In the genomic region with DNA sequence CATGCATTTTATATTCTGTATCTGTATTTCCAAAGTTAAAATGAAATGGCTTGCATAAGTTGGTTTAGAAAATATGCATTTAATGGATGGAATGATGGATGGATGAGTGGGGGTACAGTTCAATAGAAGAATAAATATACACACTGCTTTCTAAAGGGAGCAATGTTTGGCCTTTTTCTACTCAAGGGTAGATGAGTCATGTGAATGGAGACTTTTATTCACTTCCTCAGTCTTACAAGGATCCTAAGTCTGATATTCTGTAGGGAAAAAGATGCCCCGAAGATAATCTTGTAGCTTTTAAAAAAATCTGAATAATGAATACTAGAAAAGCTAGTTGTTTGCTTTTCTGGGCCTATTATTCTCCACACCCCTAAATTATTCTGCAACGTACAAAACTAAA, we compare ENCODE assay signal across 14 cellular contexts.
"Had no signal": no experiment of that assay in that cellular context is flagged by ENCODE, and none has a peak within 500 bp of the region (broad histone marks: within the 10 kb centered on the region; RNA-seq: fewer than 3 reads in every experiment).

No MANE protein-coding gene starts in this region.

- H3K27ac ChIP-seq: dorsolateral prefrontal cortex, sigmoid colon, skin epidermis had no signal

- ATAC-seq: esophagus mucosa, natural killer cell had no signal

- H3K4me1 ChIP-seq: sigmoid colon had no signal

- DNase-seq: cortex of kidney; dorsolateral prefrontal cortex; effector memory CD4-positive, alpha-beta T cell; foreskin fibroblast; natural killer cell; posterior cingulate gyrus; sigmoid colon; stimulated activated CD4-positive, alpha-beta T cell treated with anti-CD3 and anti-CD28 coated beads, Interleukin-12 subunit alpha, Interleukin-12 subunit beta, amount 100 ng/mL, for 4 hours; stimulated activated CD4-positive, alpha-beta T cell treated with anti-CD3 and anti-CD28 coated beads, Interleukin-2, amount 100 ng/mL, for 48 hours; stimulated activated naive CD4-positive, alpha-beta T cell treated with Interleukin-2 at 50 U/mL for 16 hours; trophoblast cell had no signal

- H3K27ac Mint-ChIP-seq: natural killer cell had no signal

- H3K4me3 ChIP-seq: dorsolateral prefrontal cortex, sigmoid colon, skin epidermis had no signal

- H3K36me3 Mint-ChIP-seq: natural killer cell had no signal

- H3K36me3 ChIP-seq: sigmoid colon had no signal

- H3K27me3 ChIP-seq: dorsolateral prefrontal cortex, sigmoid colon had no signal

- H3K4me1 Mint-ChIP-seq: natural killer cell had no signal

- H3K4me3 Mint-ChIP-seq: natural killer cell, neural crest cell had no signal

- H3K9me3 ChIP-seq: sigmoid colon had no signal
